Comparison of ENCODE assay signal across 9 cellular contexts in the genomic region with DNA sequence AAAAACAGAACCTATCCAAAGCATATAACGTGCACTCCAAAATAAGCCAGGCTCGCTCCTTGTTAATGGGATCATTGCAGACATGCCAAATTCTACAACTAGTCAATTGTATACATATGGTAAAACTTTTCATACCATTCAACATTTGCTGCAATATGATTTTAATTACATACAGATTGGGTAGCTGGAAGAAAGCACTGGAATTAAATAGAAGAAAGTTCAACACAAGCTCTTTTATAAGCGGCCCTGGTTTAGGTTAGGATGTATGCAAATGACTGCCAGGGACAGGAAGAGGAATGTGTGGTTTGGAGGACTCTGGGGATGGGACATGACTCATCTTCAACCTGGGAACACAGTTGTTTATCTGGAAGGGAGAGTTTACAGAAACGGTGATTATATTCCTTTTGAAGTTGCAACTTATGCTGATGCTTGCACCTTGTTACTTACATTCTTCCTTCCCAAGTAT.
DNase-seq lines count a peak whose midpoint lies in the region; ATAC-seq and TF ChIP-seq lines count a peak whose summit lies in the region.
"Had no signal": no experiment of that assay in that cellular context is flagged by ENCODE, and none has a peak within 500 bp of the region (broad histone marks: within the 10 kb centered on the region; RNA-seq: fewer than 3 reads in every experiment).

No MANE protein-coding gene starts in this region.

- no peaks in the 10 kb centered on the region for H3K27me3 ChIP-seq in MG63

- H3K4me1 ChIP-seq in mesodermal cell (ENCODE audit: control insufficient read depth, insufficient read depth, low read length, poor library complexity, severe bottlenecking), result peaks cover 37% of the 10 kb centered on the region

- ATAC-seq in GM19328 (IDR thresholded peaks at IDR 0.05; ENCODE audit: unreplicated experiment), result no peak

- DNase-seq in COLO829 (ENCODE audit: low spot score) (peak; percentile 89), MG63 (peak; percentile 22), choroid plexus epithelial cell (ENCODE audit: low read depth) (peak; percentile 68), NCI-H1417 treated with DMSO at 0.1 percent for 48 hours (lab: John Stamatoyannopoulos, UW) (no peak), cortex of kidney (lab: John Stamatoyannopoulos, UW) (no peak), NCI-H748 (lab: John Stamatoyannopoulos, UW; ENCODE audit: unreplicated experiment) (no peak)
- DNase-seq: GF-D8 had no signal

- peak overlapping the region; percentile 95 for H3K27ac ChIP-seq in mesodermal cell (ENCODE audit: low read depth, low read length, severe bottlenecking)

- H3K9me3 ChIP-seq in MG63, result no peaks in the 10 kb centered on the region
- H3K9me3 ChIP-seq in mesodermal cell (ENCODE audit: control insufficient read depth, low read length), result no peaks in the 10 kb centered on the region

- TF ChIP-seq CTCF in choroid plexus epithelial cell (conservative IDR thresholded peaks at IDR 0.05; ENCODE audit: low read depth, low read length), result no peak

- 9 to 64% methylated on average over 1 of the region's 4 CpGs for WGBS in mesodermal cell (ENCODE audit: insufficient coverage in 2 of 2), 2 experiments

- no peak overlapping the region for H3K4me3 ChIP-seq in MG63
- no peak overlapping the region for H3K4me3 ChIP-seq in choroid plexus epithelial cell (ENCODE audit: low read depth, low read length)
- H3K4me3 ChIP-seq in mesodermal cell (ENCODE audit: extremely low read depth, insufficient read depth, low read length, poor library complexity, severe bottlenecking), result peak overlapping the region; percentile 3

- H3K36me3 ChIP-seq in MG63 (no peaks in the 10 kb centered on the region), mesodermal cell (ENCODE audit: control insufficient read depth, insufficient read depth, low read length) (no peaks in the 10 kb centered on the region)

Comparison
In these comparisons a context has a peak if more than half of its experiments do, and no peak if none do; other contexts are left out.
1. DNase-seq: peak in COLO829 (single experiment), MG63 (single experiment) and choroid plexus epithelial cell (single experiment); none in NCI-H1417 treated with DMSO at 0.1 percent for 48 hours (single experiment), cortex of kidney (single experiment) and NCI-H748 (single experiment).